ENCODE assay signal across 1 cellular context in the genomic region with DNA sequence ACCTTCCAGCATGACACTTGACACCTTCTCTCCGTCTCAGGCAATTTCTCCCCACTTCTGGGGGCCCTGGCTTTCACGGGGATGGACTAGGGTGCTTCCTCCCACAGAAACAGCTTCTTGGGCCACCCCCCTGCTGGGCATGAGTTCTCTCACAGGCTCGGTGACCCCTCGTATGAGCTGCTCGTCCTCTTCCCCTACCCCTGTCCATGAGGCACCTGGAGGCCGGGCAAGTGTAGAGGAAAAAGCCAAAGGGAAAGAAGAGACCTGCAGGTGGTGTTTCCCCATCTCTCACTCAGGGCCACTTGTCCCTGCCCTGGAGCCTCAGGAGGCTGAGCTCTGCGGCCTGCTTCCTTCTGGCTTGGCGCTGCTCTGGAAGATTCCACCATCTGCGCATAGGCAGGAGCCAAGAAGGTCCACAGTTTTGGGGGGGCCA.
TF ChIP-seq lines count a peak whose summit lies in the region.

No MANE protein-coding gene starts in this region.

TF ChIP-seq in IMR-90, 13 proteins besides CTCF, POLR2A, EP300 and RAD21:
- TF ChIP-seq CHD1 (IDR thresholded peaks at IDR 0.05; ENCODE audit: low read depth, low read length) (no peak), MXI1 (IDR thresholded peaks at IDR 0.05; ENCODE audit: borderline replicate concordance, low read depth, low read length) (no peak), MAFK (IDR thresholded peaks at IDR 0.05; ENCODE audit: low read depth, low read length) (no peak), RFX5 (IDR thresholded peaks at IDR 0.05; ENCODE audit: low read depth, low read length) (no peak), FOS (IDR thresholded peaks at IDR 0.05; ENCODE audit: low read depth, low read length) (no peak), NFE2L2 (IDR thresholded peaks at IDR 0.05; ENCODE audit: low read depth, low read length) (no peak), SMC3 (IDR thresholded peaks at IDR 0.05; ENCODE audit: low read depth, low read length) (no peak), MAZ (IDR thresholded peaks at IDR 0.05; ENCODE audit: borderline replicate concordance, low read depth, low read length) (no peak), CEBPB (IDR thresholded peaks at IDR 0.05; ENCODE audit: low read depth, low read length) (no peak), BHLHE40 (IDR thresholded peaks at IDR 0.05; ENCODE audit: low read depth, low read length) (no peak), RCOR1 (IDR thresholded peaks at IDR 0.05; ENCODE audit: insufficient replicate concordance, low read length) (no peak)
- TF ChIP-seq, protein P1, sequence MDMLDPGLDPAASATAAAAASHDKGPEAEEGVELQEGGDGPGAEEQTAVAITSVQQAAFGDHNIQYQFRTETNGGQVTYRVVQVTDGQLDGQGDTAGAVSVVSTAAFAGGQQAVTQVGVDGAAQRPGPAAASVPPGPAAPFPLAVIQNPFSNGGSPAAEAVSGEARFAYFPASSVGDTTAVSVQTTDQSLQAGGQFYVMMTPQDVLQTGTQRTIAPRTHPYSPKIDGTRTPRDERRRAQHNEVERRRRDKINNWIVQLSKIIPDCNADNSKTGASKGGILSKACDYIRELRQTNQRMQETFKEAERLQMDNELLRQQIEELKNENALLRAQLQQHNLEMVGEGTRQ (IDR thresholded peaks at IDR 0.05; ENCODE audit: low read depth, low read length), result no peak
- TF ChIP-seq, protein P2, sequence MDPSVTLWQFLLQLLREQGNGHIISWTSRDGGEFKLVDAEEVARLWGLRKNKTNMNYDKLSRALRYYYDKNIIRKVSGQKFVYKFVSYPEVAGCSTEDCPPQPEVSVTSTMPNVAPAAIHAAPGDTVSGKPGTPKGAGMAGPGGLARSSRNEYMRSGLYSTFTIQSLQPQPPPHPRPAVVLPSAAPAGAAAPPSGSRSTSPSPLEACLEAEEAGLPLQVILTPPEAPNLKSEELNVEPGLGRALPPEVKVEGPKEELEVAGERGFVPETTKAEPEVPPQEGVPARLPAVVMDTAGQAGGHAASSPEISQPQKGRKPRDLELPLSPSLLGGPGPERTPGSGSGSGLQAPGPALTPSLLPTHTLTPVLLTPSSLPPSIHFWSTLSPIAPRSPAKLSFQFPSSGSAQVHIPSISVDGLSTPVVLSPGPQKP (IDR thresholded peaks at IDR 0.05; ENCODE audit: borderline replicate concordance, low read depth, low read length), result no peak
